Comparison of ENCODE assay signal across 8 cellular contexts in genomic region chr1:201154389-201155165, GRCh38. TPM values are rescaled to one million over a fixed set of nuclear protein-coding genes. Genes with fewer than 3 reads are reported as not detected.
DNase-seq lines count a peak whose midpoint lies in the region; ATAC-seq and TF ChIP-seq lines count a peak whose summit lies in the region.

TMEM9 (minus strand) TSS chr1:201154474; CDS start chr1:201153923, 551 bp downstream.

- peak within 1 kb of the TSS; percentile 86 to 94 (median 91) for H3K4me3 Mint-ChIP-seq in CD4-positive, CD25-positive, alpha-beta regulatory T cell

- ATAC-seq in CD4-positive, CD25-positive, alpha-beta regulatory T cell (ENCODE audit: low read depth in 2 of 2) = peak; percentile 97
- ATAC-seq in GM21360 (IDR thresholded peaks at IDR 0.05; ENCODE audit: unreplicated experiment) (peak; percentile 95), lower lobe of right lung (peak; percentile 95 to 98)

- peak within 1 kb of the TSS; percentile 93 for H3K4me3 ChIP-seq in CD4-positive, CD25-positive, alpha-beta regulatory T cell (ENCODE audit: low read depth, low read length)
- H3K4me3 ChIP-seq in ectodermal cell (ENCODE audit: insufficient read depth, low read depth, low read length) = peak within 1 kb of the TSS; percentile 90
- H3K4me3 ChIP-seq in lower lobe of right lung = peak within 1 kb of the TSS; percentile 85

- peak within 1 kb of the TSS; percentile 25 for H3K27ac ChIP-seq in CD4-positive, CD25-positive, alpha-beta regulatory T cell (ENCODE audit: insufficient read depth, low read length, poor library complexity, severe bottlenecking)
- H3K27ac ChIP-seq in ectodermal cell (ENCODE audit: insufficient read depth, low read depth, low read length, poor library complexity, severe bottlenecking) (peak within 1 kb of the TSS; percentile 69), lower lobe of right lung (peak within 1 kb of the TSS; percentile 78)

- H3K9me3 ChIP-seq in CD4-positive, CD25-positive, alpha-beta regulatory T cell (ENCODE audit: control insufficient read depth in 2 of 2, low read length in 2 of 2) = no peaks in the 10 kb centered on the region
- no peaks in the 10 kb centered on the region for H3K9me3 ChIP-seq in ectodermal cell (ENCODE audit: control insufficient read depth, low read length)
- H3K9me3 ChIP-seq in lower lobe of right lung = no peaks in the 10 kb centered on the region

- DNase-seq in CD4-positive, CD25-positive, alpha-beta regulatory T cell = peak; percentile 95 to 96 (median 95)
- peak; percentile 98 for DNase-seq in HT-29 (ENCODE audit: low spot score)
- DNase-seq in NK-92 treated with Interleukin-12 subunit alpha and Interleukin-12 subunit beta, amount 100 ng/mL, for 24 hours (lab: John Stamatoyannopoulos, UW) = peak; percentile 79
- peak; percentile 97 to 99 for DNase-seq in activated CD8-positive, alpha-beta memory T cell treated with anti-CD3 and anti-CD28 coated beads for 1 hour (ENCODE audit: extremely low read depth in 1 of 2, low read depth in 1 of 2)
- DNase-seq in lower lobe of right lung = peak; percentile 95
- DNase-seq in stimulated activated CD4-positive, alpha-beta T cell treated with anti-CD3 and anti-CD28 coated beads, TNF-alpha, amount 100 ng/mL, for 1 hour (ENCODE audit: low read depth in 3 of 3, low spot score in 1 of 3) = peak; percentile 96 to 99 (median 97)

- H3K27ac Mint-ChIP-seq in CD4-positive, CD25-positive, alpha-beta regulatory T cell = peak within 1 kb of the TSS; percentile 84 to 93 (median 91)

- peaks cover 4 to 27% (median 15%) of the 10 kb centered on the region in 4 donors for H3K4me1 Mint-ChIP-seq in CD4-positive, CD25-positive, alpha-beta regulatory T cell

- H3K36me3 Mint-ChIP-seq in CD4-positive, CD25-positive, alpha-beta regulatory T cell = peaks cover 14% of the 10 kb centered on the region

- peaks cover 16% of the 10 kb centered on the region for H3K4me1 ChIP-seq in CD4-positive, CD25-positive, alpha-beta regulatory T cell (ENCODE audit: control insufficient read depth, insufficient read depth, low read length, poor library complexity, severe bottlenecking)
- H3K4me1 ChIP-seq in ectodermal cell (ENCODE audit: control insufficient read depth, insufficient read depth, low read length) (peaks cover 6% of the 10 kb centered on the region), lower lobe of right lung (peaks cover 19% of the 10 kb centered on the region)

- H3K9me3 Mint-ChIP-seq in CD4-positive, CD25-positive, alpha-beta regulatory T cell = peaks cover 0 to 2% (median 0%) of the 10 kb centered on the region in 7 donors

- no peak for TF ChIP-seq CTCF in lower lobe of right lung (IDR thresholded peaks at IDR 0.05)

- H3K27me3 ChIP-seq in CD4-positive, CD25-positive, alpha-beta regulatory T cell (ENCODE audit: control insufficient read depth, insufficient read depth, low read length) = peaks cover 11% of the 10 kb centered on the region
- H3K27me3 ChIP-seq in ectodermal cell (ENCODE audit: control insufficient read depth, insufficient read depth, low read length, poor library complexity, severe bottlenecking) = no peaks in the 10 kb centered on the region
- H3K27me3 ChIP-seq in lower lobe of right lung (ENCODE audit: low read depth) = no peaks in the 10 kb centered on the region

- WGBS in ectodermal cell, 2 experiments = 22 to 23% methylated on average over 31 of the region's 31 CpGs

- no peaks in the 10 kb centered on the region for H3K36me3 ChIP-seq in CD4-positive, CD25-positive, alpha-beta regulatory T cell (ENCODE audit: control insufficient read depth, insufficient read depth, low read length)
- H3K36me3 ChIP-seq in ectodermal cell (ENCODE audit: control insufficient read depth, insufficient read depth, low read length) (no peaks in the 10 kb centered on the region), lower lobe of right lung (peaks cover 22% of the 10 kb centered on the region)

- intact Hi-C loops in lower lobe of right lung (cut with DNase I) = no loop called here

- H3K27me3 Mint-ChIP-seq in CD4-positive, CD25-positive, alpha-beta regulatory T cell = peaks cover 23% of the 10 kb centered on the region

RNA-seq across cellular contexts. Expression of gene TMEM9, which starts in this region (rescaled TPM):
- total RNA-seq in CD4-positive, CD25-positive, alpha-beta regulatory T cell = 12.1 TPM
- polyA plus RNA-seq in CD4-positive, CD25-positive, alpha-beta regulatory T cell = 10 to 100 TPM; 30.3 to 40.6 (median 36.3) TPM
- total RNA-seq in HT-29 (2014; rRNA removed; shearing (Covaris generic)) = 140 and 141 TPM in 2 replicates
- 107 TPM for polyA plus RNA-seq in ectodermal cell (2013, experiment 1 of 4)
- polyA plus RNA-seq in ectodermal cell (2013, experiment 2 of 4) = 112 TPM
- 125 TPM for polyA plus RNA-seq in ectodermal cell (2013, experiment 3 of 4)
- polyA plus RNA-seq in ectodermal cell (2013, experiment 4 of 4) = 125 TPM
- 47.9 TPM for total RNA-seq in lower lobe of right lung

Comparison
In these comparisons a context has a peak if more than half of its experiments do, and no peak if none do; other contexts are left out.
1. Peak in every context shown above with its lines: DNase-seq, ATAC-seq, H3K4me3 ChIP-seq and H3K27ac ChIP-seq.
2. H3K27ac ChIP-seq: peak in every context shown above with its lines; median percentile 78 in lower lobe of right lung; 69 in ectodermal cell; 25 in CD4-positive, CD25-positive, alpha-beta regulatory T cell.